In genomic region chr10:116769791-116770190, GRCh38 we compare ENCODE assay signal across 26 cellular contexts. TPM values are rescaled to one million over a fixed set of nuclear protein-coding genes. Genes with fewer than 3 reads are reported as not detected.
DNase-seq lines count a peak whose midpoint lies in the region; ATAC-seq and TF ChIP-seq lines count a peak whose summit lies in the region.
"Had no signal": no experiment of that assay in that cellular context is flagged by ENCODE, and none has a peak within 500 bp of the region (broad histone marks: within the 10 kb centered on the region; RNA-seq: fewer than 3 reads in every experiment).

No MANE protein-coding gene starts in this region.

- H3K9me3 Mint-ChIP-seq in glutamatergic neuron (ENCODE audit: unreplicated experiment), result peaks cover 5% of the 10 kb centered on the region
- H3K9me3 Mint-ChIP-seq: activated CD4-positive, alpha-beta T cell treated with anti-CD3 and anti-CD28 coated beads, Interleukin-2, amount 10 ng/mL, durations not matched to agents 24 days and 14 days; activated T-helper 2 cell treated with anti-CD3 and anti-CD28 coated beads, Interferon-gamma antibody, Interleukin-2, Interleukin-4, amounts not matched to agents 10 μg/mL and 5 μg/mL and 100 μg/mL, durations not matched to agents 14 hours and 24 hours and 36 hours; central memory CD8-positive, alpha-beta T cell; T-cell had no signal

- no peak for ATAC-seq in HG03354 (IDR thresholded peaks at IDR 0.05; ENCODE audit: poor library complexity, severe bottlenecking, unreplicated experiment)
- ATAC-seq: A549, K562, left ventricle myocardium superior, mucosa of descending colon had no signal

- H3K36me3 ChIP-seq in Loucy (ENCODE audit: insufficient read depth, low read length), result no peaks in the 10 kb centered on the region
- H3K36me3 ChIP-seq: heart left ventricle, neutrophil had no signal

- TF ChIP-seq CTCF in AG10803 (conservative IDR thresholded peaks at IDR 0.05; ENCODE audit: low read length) (no peak), Loucy (conservative IDR thresholded peaks at IDR 0.05; ENCODE audit: low read length) (no peak), epithelial cell of esophagus (IDR thresholded peaks at IDR 0.05; ENCODE audit: insufficient read depth, low read depth, low read length, missing control alignments) (no peak), glutamatergic neuron (IDR thresholded peaks at IDR 0.05; ENCODE audit: partially characterized antibody, unreplicated experiment) (no peak)

- H3K27me3 ChIP-seq in Loucy (ENCODE audit: insufficient read depth, low read length, poor library complexity, severe bottlenecking), result no peaks in the 10 kb centered on the region
- H3K27me3 ChIP-seq: testis had no signal

- H3K27me3 Mint-ChIP-seq in glutamatergic neuron (ENCODE audit: unreplicated experiment), result peaks cover 12% of the 10 kb centered on the region

- no peaks in the 10 kb centered on the region for H3K79me2 ChIP-seq in Loucy (ENCODE audit: insufficient read depth, low read length)

- H3K4me3 ChIP-seq in AG10803 (ENCODE audit: low read length) (no peak overlapping the region), Loucy (ENCODE audit: low read length, poor library complexity, severe bottlenecking) (no peak overlapping the region), epithelial cell of esophagus (ENCODE audit: low read length) (no peak overlapping the region)
- H3K4me3 ChIP-seq: A549, heart left ventricle, K562, mucosa of descending colon, testis had no signal

- no peaks in the 10 kb centered on the region for H3K9me2 ChIP-seq in Loucy (replicated peaks; ENCODE audit: low read depth, low read length)

- DNase-seq in AG10803 (ENCODE audit: low read depth), result peak; percentile 43
- peak; percentile 39 for DNase-seq in epithelial cell of esophagus (ENCODE audit: low read depth)
- peak; percentile 51 for DNase-seq in mesenteric fat pad (ENCODE audit: low spot score)
- no peak for DNase-seq in SHP77 (lab: John Stamatoyannopoulos, UW)
- DNase-seq in activated CD4-positive, alpha-beta T cell treated with anti-CD3 and anti-CD28 coated beads for 4 hours, result no peak
- DNase-seq in glutamatergic neuron, result no peak
- DNase-seq: activated CD4-positive, alpha-beta T cell treated with anti-CD3 and anti-CD28 coated beads, Interleukin-2, amount 10 ng/mL, durations not matched to agents 24 days and 14 days; DMS 273 treated with DMSO at 0.1 percent for 48 hours; erythroblast; GF-D8; heart left ventricle; left ventricle myocardium superior; mucosa of descending colon; NCI-H1694; OCI-M1; SHP77 treated with DMSO at 0.1 percent for 48 hours; stimulated activated CD4-positive, alpha-beta T cell treated with anti-CD3 and anti-CD28 coated beads, Interleukin-15, amount 100 ng/mL, for 24 hours; T-cell; testis had no signal

- no peak overlapping the region for H2AFZ ChIP-seq in Loucy (ENCODE audit: low read length)

- no peaks in the 10 kb centered on the region for H3K9me3 ChIP-seq in Loucy (ENCODE audit: insufficient read depth, low read depth, low read length)
- H3K9me3 ChIP-seq: neutrophil, testis had no signal

- no peak overlapping the region for H3K9ac ChIP-seq in Loucy (ENCODE audit: low read depth, low read length, poor library complexity, severe bottlenecking)

- no peaks in the 10 kb centered on the region for H4K20me1 ChIP-seq in Loucy (ENCODE audit: insufficient read depth, low read length, poor library complexity, severe bottlenecking)

- peaks cover 15% of the 10 kb centered on the region for H3K4me1 ChIP-seq in Loucy (ENCODE audit: insufficient read depth, low read length, poor library complexity, severe bottlenecking)

- no peak overlapping the region for H3K27ac Mint-ChIP-seq in glutamatergic neuron (ENCODE audit: unreplicated experiment)
- H3K27ac Mint-ChIP-seq: activated CD4-positive, alpha-beta T cell treated with anti-CD3 and anti-CD28 coated beads, Interleukin-2, amount 10 ng/mL, durations not matched to agents 24 days and 14 days; activated T-helper 2 cell treated with anti-CD3 and anti-CD28 coated beads, Interferon-gamma antibody, Interleukin-2, Interleukin-4, amounts not matched to agents 10 μg/mL and 5 μg/mL and 100 μg/mL, durations not matched to agents 14 hours and 24 hours and 36 hours; T-cell had no signal

- H3K4me2 ChIP-seq in Loucy (ENCODE audit: low read depth, low read length, poor library complexity, severe bottlenecking), result peak overlapping the region; percentile 29
- H3K4me2 ChIP-seq: A549 had no signal

- H3K4me1 Mint-ChIP-seq in glutamatergic neuron (ENCODE audit: low read depth, unreplicated experiment), result peaks cover 13% of the 10 kb centered on the region
- H3K4me1 Mint-ChIP-seq: activated CD4-positive, alpha-beta T cell treated with anti-CD3 and anti-CD28 coated beads, Interleukin-2, amount 10 ng/mL, durations not matched to agents 24 days and 14 days; central memory CD8-positive, alpha-beta T cell had no signal

- no peak overlapping the region for H3K4me3 Mint-ChIP-seq in glutamatergic neuron (ENCODE audit: unreplicated experiment)
- H3K4me3 Mint-ChIP-seq: activated CD4-positive, alpha-beta T cell treated with anti-CD3 and anti-CD28 coated beads, Interleukin-2, amount 10 ng/mL, durations not matched to agents 24 days and 14 days; central memory CD8-positive, alpha-beta T cell; T-cell had no signal

- H3F3A ChIP-seq in Loucy (ENCODE audit: low read depth), result no peaks in the 10 kb centered on the region

- H3K36me3 Mint-ChIP-seq in glutamatergic neuron (ENCODE audit: unreplicated experiment), result peaks cover 15% of the 10 kb centered on the region
- H3K36me3 Mint-ChIP-seq: T-cell had no signal

RNA-seq across cellular contexts. Expression of gene HSPA12A, which starts 27.4 kb away (rescaled TPM):
- total RNA-seq in mesenteric fat pad, result 86.9 TPM
- 75.0 TPM for total RNA-seq in glutamatergic neuron (ENCODE audit: unreplicated experiment)
- total RNA-seq: activated CD4-positive, alpha-beta T cell treated with anti-CD3 and anti-CD28 coated beads, Interleukin-2, amount 10 ng/mL, durations not matched to agents 24 days and 14 days had no signal

Comparison
In these comparisons a context has a peak if more than half of its experiments do, and no peak if none do; other contexts are left out.
1. DNase-seq: peak in AG10803 (single experiment), epithelial cell of esophagus (single experiment) and mesenteric fat pad (single experiment); none in SHP77 (0 of 2), activated CD4-positive, alpha-beta T cell treated with anti-CD3 and anti-CD28 coated beads for 4 hours (0 of 2) and glutamatergic neuron (single experiment).